25 cellular contexts compared by ENCODE assay signal in the genomic region with DNA sequence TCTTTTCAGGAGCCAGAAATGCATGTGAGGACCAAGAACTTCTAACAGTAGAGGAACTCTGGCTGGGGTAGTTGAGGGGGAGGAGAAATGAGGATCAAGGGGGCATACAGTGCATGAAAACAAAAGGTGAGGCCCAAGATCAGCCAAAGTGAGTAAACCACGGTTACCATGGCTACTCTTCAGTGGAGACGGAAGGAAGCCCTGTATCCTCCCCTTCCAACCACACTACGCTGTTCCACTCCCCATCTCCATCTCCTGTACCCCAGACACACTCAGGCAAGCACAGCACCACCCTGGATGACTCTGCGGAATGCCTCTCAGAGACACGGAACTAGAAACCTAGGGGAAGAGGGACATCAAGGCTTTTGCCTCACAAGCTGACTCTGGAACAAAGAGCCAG.
DNase-seq lines count a peak whose midpoint lies in the region; ATAC-seq, FAIRE-seq and TF ChIP-seq lines count a peak whose summit lies in the region.
"Had no signal": no experiment of that assay in that cellular context is flagged by ENCODE, and none has a peak within 500 bp of the region (broad histone marks: within the 10 kb centered on the region; RNA-seq: fewer than 3 reads in every experiment).

No MANE protein-coding gene starts in this region.

- H3K4me1 Mint-ChIP-seq in activated naive CD4-positive, alpha-beta T cell treated with anti-CD3 and anti-CD28 coated beads, Interleukin-2, amount 10 ng/mL, durations not matched to agents 7 days and 5 days: peaks cover 5% of the 10 kb centered on the region
- H3K4me1 Mint-ChIP-seq in HFFc6 (ENCODE audit: low read depth): peaks cover 6% of the 10 kb centered on the region; the same call in 1 of the 2 replicates

- no peaks in the 10 kb centered on the region for H3K36me3 Mint-ChIP-seq in activated naive CD4-positive, alpha-beta T cell treated with anti-CD3 and anti-CD28 coated beads, Interleukin-2, amount 10 ng/mL, durations not matched to agents 7 days and 5 days
- H3K36me3 Mint-ChIP-seq in HFFc6 (ENCODE audit: low read depth): no peaks in the 10 kb centered on the region
- H3K36me3 Mint-ChIP-seq: CD14-positive monocyte had no signal

- H3K23ac ChIP-seq in H1 (ENCODE audit: insufficient read length): no peak overlapping the region
- no peak overlapping the region for H3K23ac ChIP-seq in trophoblast cell (ENCODE audit: low read length)

- H2BK5ac ChIP-seq in H1 (ENCODE audit: low read depth, low read length): peak overlapping the region; percentile 1; the same call in 1 of the 2 replicates
- H2BK5ac ChIP-seq in trophoblast cell (ENCODE audit: low read depth, low read length, poor library complexity): no peak overlapping the region

- no peak overlapping the region for H2AFZ ChIP-seq in H1 (ENCODE audit: low read length)
- no peak overlapping the region for H2AFZ ChIP-seq in trophoblast cell (ENCODE audit: insufficient read depth, low read length, poor library complexity)

- H2BK12ac ChIP-seq in H1 (ENCODE audit: low read depth, low read length) (no peak overlapping the region), trophoblast cell (ENCODE audit: low read length) (peak overlapping the region; percentile 96)

- no peaks in the 10 kb centered on the region for H4K20me1 ChIP-seq in H1 (replicated peaks in 1 of 2; ENCODE audit: control insufficient read depth in 1 of 2, insufficient read depth in 2 of 2, low read length in 2 of 2)

- peaks cover 5 to 25% (median 20%) of the 10 kb centered on the region in 4 experiments for H3K4me1 ChIP-seq in H1 (replicated peaks in 1 of 4; ENCODE audit: control insufficient read depth in 3 of 4, insufficient read depth in 4 of 4, low read length in 3 of 4)
- peaks cover 11 to 31% of the 10 kb centered on the region in 2 experiments for H3K4me1 ChIP-seq in trophoblast cell (ENCODE audit: control insufficient read depth in 1 of 2, insufficient read depth in 2 of 2, low read length in 2 of 2)

- H3K79me1 ChIP-seq in H1 (ENCODE audit: low read depth, low read length) (no peaks in the 10 kb centered on the region), trophoblast cell (ENCODE audit: low read length) (peaks cover 37% of the 10 kb centered on the region)

- H3K27ac Mint-ChIP-seq in activated naive CD4-positive, alpha-beta T cell treated with anti-CD3 and anti-CD28 coated beads, Interleukin-2, amount 10 ng/mL, durations not matched to agents 7 days and 5 days: peak overlapping the region; percentile 22
- H3K27ac Mint-ChIP-seq in HFFc6: no peak overlapping the region
- H3K27ac Mint-ChIP-seq: CD14-positive monocyte had no signal

- no peak for TF ChIP-seq POLR2A in H1 (IDR thresholded peaks at IDR 0.05; ENCODE audit: control extremely low read depth in 1 of 2, low read depth in 2 of 2, low read length in 2 of 2)

- H3K36me3 ChIP-seq in H1 (ENCODE audit: control insufficient read depth in 2 of 4, insufficient read depth in 4 of 4, low read length in 3 of 4) (0 out of 8 replicates have a peak, but pooled peaks cover 0 to under 1% (median 0%) of the 10 kb centered on the region in 4 experiments), trophoblast cell (ENCODE audit: control insufficient read depth in 1 of 2, insufficient read depth in 2 of 2, low read length in 2 of 2) (no peaks in the 10 kb centered on the region)
- H3K36me3 ChIP-seq: HAP-1, SJCRH30 had no signal

- H3K9me3 Mint-ChIP-seq in activated naive CD4-positive, alpha-beta T cell treated with anti-CD3 and anti-CD28 coated beads, Interleukin-2, amount 10 ng/mL, durations not matched to agents 7 days and 5 days: no peaks in the 10 kb centered on the region
- H3K9me3 Mint-ChIP-seq in HFFc6: no peaks in the 10 kb centered on the region

- H4K91ac ChIP-seq in H1 (replicated peaks; ENCODE audit: insufficient read length, low read length) (no peak overlapping the region), trophoblast cell (ENCODE audit: low read depth, low read length) (peak overlapping the region; percentile 29)

- POLR2A ChIA-PET in H1 (lab: Charles Lee; ENCODE audit: partially characterized antibody): no interaction called here

- no peak overlapping the region for H3K4me3 Mint-ChIP-seq in activated naive CD4-positive, alpha-beta T cell treated with anti-CD3 and anti-CD28 coated beads, Interleukin-2, amount 10 ng/mL, durations not matched to agents 7 days and 5 days
- H3K4me3 Mint-ChIP-seq in HFFc6: no peak overlapping the region
- H3K4me3 Mint-ChIP-seq: CD14-positive monocyte had no signal

- H2BK120ac ChIP-seq in H1 (replicated peaks; ENCODE audit: low read depth, low read length): peak overlapping the region; percentile 8
- H2BK120ac ChIP-seq in trophoblast cell (ENCODE audit: insufficient read depth, low read length, poor library complexity): no peak overlapping the region

- no peak for TF ChIP-seq EP300 in H1 (IDR thresholded peaks at IDR 0.05; ENCODE audit: borderline replicate concordance in 1 of 2, low read depth in 2 of 2, low read length in 2 of 2)

- no peak overlapping the region for H3K9ac ChIP-seq in H1 (replicated peaks in 1 of 4; ENCODE audit: extremely low read depth in 1 of 4, low read depth in 3 of 4, low read length in 3 of 4)
- no peak overlapping the region for H3K9ac ChIP-seq in trophoblast cell (ENCODE audit: low read length)

- H4K12ac ChIP-seq in trophoblast cell (ENCODE audit: low read depth, low read length): no peak overlapping the region

- H3K27ac ChIP-seq in H1 (ENCODE audit: low read depth, low read length): no peak overlapping the region
- no peak overlapping the region for H3K27ac ChIP-seq in trophoblast cell (ENCODE audit: low read depth, low read length)
- H3K27ac ChIP-seq: SJCRH30 had no signal

- TF ChIP-seq RAD21 in H1 (IDR thresholded peaks at IDR 0.05 in 1 of 2, conservative IDR thresholded peaks at IDR 0.05 in 1 of 2; ENCODE audit: low read depth in 2 of 2, low read length in 2 of 2): no peak

- ATAC-seq in GM21717 (IDR thresholded peaks at IDR 0.05; ENCODE audit: unreplicated experiment): no peak
- ATAC-seq: Panc1 had no signal

- H3K79me2 ChIP-seq in H1 (ENCODE audit: control insufficient read depth in 1 of 2, insufficient read depth in 2 of 2, low read length in 2 of 2): peaks cover 0 to 16% of the 10 kb centered on the region in 2 experiments; a peak in 2 of 4 replicates
- peaks cover 16% of the 10 kb centered on the region for H3K79me2 ChIP-seq in trophoblast cell (ENCODE audit: control insufficient read depth, insufficient read depth, low read length, poor library complexity)

- 0 out of 2 replicates have a peak overlapping the region, but pooled peaks have one; percentile 55 for H2AK5ac ChIP-seq in H1 (ENCODE audit: low read depth, low read length)
- peak overlapping the region; percentile 70 for H2AK5ac ChIP-seq in trophoblast cell (ENCODE audit: low read length)

- H4K5ac ChIP-seq in H1 (ENCODE audit: insufficient read length, low read depth, low read length): no peak overlapping the region

- no peak overlapping the region for H3K4ac ChIP-seq in H1 (replicated peaks; ENCODE audit: insufficient read length, low read depth, low read length)
- H3K4ac ChIP-seq in trophoblast cell (ENCODE audit: low read depth, low read length): no peak overlapping the region

- no peak overlapping the region for H3K18ac ChIP-seq in H1 (ENCODE audit: extremely low read depth, low read length)
- H3K18ac ChIP-seq in trophoblast cell (ENCODE audit: low read length): peak overlapping the region; percentile 64

- H3K56ac ChIP-seq in H1 (replicated peaks; ENCODE audit: insufficient read length, low read depth, low read length): no peak overlapping the region

- no peak overlapping the region for H3K4me3 ChIP-seq in Jurkat, Clone E6-1 (ENCODE audit: low read length)
- H3K4me3 ChIP-seq in H1 (ENCODE audit: extremely low read depth in 1 of 4, insufficient read depth in 2 of 4, low read depth in 3 of 4, low read length in 4 of 4) (no peak overlapping the region), trophoblast cell (ENCODE audit: low read depth, low read length) (no peak overlapping the region)
- H3K4me3 ChIP-seq: HAP-1, SJCRH30 had no signal

- H3K23me2 ChIP-seq in H1 (ENCODE audit: low read depth, low read length): no peaks in the 10 kb centered on the region; the same call in 1 of the 2 replicates

- H3K9me3 ChIP-seq in H1 (ENCODE audit: insufficient read depth in 2 of 2, low read depth in 1 of 2, low read length in 1 of 2): no peaks in the 10 kb centered on the region
- H3K9me3 ChIP-seq in trophoblast cell (ENCODE audit: insufficient read depth, low read depth, low read length): no peaks in the 10 kb centered on the region
- H3K9me3 ChIP-seq: HAP-1, SJCRH30 had no signal

- H2BK20ac ChIP-seq in H1 (ENCODE audit: low read length): peak overlapping the region; percentile 2; the same call in 1 of the 2 replicates

- H4K8ac ChIP-seq in H1 (ENCODE audit: extremely low read depth, insufficient read depth, low read length) (no peak overlapping the region), trophoblast cell (ENCODE audit: low read depth, low read length) (no peak overlapping the region)

- H3K27me3 ChIP-seq in H1 (replicated peaks in 1 of 4; ENCODE audit: control insufficient read depth in 3 of 4, extremely low read depth in 1 of 4, insufficient read depth in 3 of 4, low read length in 3 of 4): no peaks in the 10 kb centered on the region
- H3K27me3 ChIP-seq in trophoblast cell (ENCODE audit: insufficient read depth, low read length): no peaks in the 10 kb centered on the region
- H3K27me3 ChIP-seq: SJCRH30 had no signal

- CTCF ChIA-PET in activated naive CD4-positive, alpha-beta T cell treated with anti-CD3 and anti-CD28 coated beads, Interleukin-2, amount 10 ng/mL, durations not matched to agents 7 days and 5 days (lab: Charles Lee): no interaction called here
- CTCF ChIA-PET in H1 (lab: Charles Lee; ENCODE audit: partially characterized antibody): interaction anchor here (1.7 to 2.0 kb wide), 4 partner anchors 9 to 223 kb away, joined by 5 to 6 read pairs (median 5); no protein-coding TSS in a partner anchor

- FAIRE-seq in H1 (lab: Jason Lieb, UNC): no peak
- FAIRE-seq: D721Med had no signal

- 94% methylated on average over 5 of the region's 5 CpGs; no CpG with 5 or more reads in 1 of the 2 experiments for WGBS in H1 (ENCODE audit: extremely low coverage in 1 of 2, insufficient coverage in 1 of 2, insufficient read length in 1 of 2, insufficient replicate concordance in 2 of 2, low coverage in 1 of 2, low lambda C conversion rate in 2 of 2, missing lambda C conversion rate in 1 of 2), 2 experiments
- WGBS in trophoblast cell (ENCODE audit: extremely low coverage, insufficient coverage, insufficient read length): no CpG with 5 or more reads among the region's 5 CpGs

- H3K27me3 Mint-ChIP-seq in activated naive CD4-positive, alpha-beta T cell treated with anti-CD3 and anti-CD28 coated beads, Interleukin-2, amount 10 ng/mL, durations not matched to agents 7 days and 5 days: peaks cover 50% of the 10 kb centered on the region
- H3K27me3 Mint-ChIP-seq in HFFc6 (ENCODE audit: insufficient read depth): peaks cover 8% of the 10 kb centered on the region

- H3K14ac ChIP-seq in H1 (ENCODE audit: insufficient read length): no peak overlapping the region
- H3K14ac ChIP-seq in trophoblast cell (ENCODE audit: low read length): peak overlapping the region; percentile 24

- peak; percentile 22 for DNase-seq in activated naive CD4-positive, alpha-beta T cell treated with anti-CD3 and anti-CD28 coated beads, Interleukin-2, amount 10 ng/mL, durations not matched to agents 7 days and 5 days
- DNase-seq in activated naive CD4-positive, alpha-beta T cell (lab: John Stamatoyannopoulos, UW): no peak
- DNase-seq in Jurkat, Clone E6-1 (ENCODE audit: low read depth, low spot score): peak; percentile 61
- DNase-seq in H1 (ENCODE audit: low read depth in 1 of 2, low spot score in 2 of 2): no peak
- no peak for DNase-seq in trophoblast cell
- no peak for DNase-seq in NCI-H1694 treated with DMSO at 0.1 percent for 48 hours (lab: John Stamatoyannopoulos, UW)
- no peak for DNase-seq in HFFc6
- DNase-seq: AML-193; DMS53; EL; KBM-7; NCI-H1092; NCI-H1436 treated with DMSO at 0.1 percent for 48 hours; NCI-H2029; NCI-H2171; NCI-H345; NCI-H524; NCI-H774; NK-92 treated with Interleukin-12 subunit alpha and Interleukin-12 subunit beta, amount 100 ng/mL, for 24 hours; SJCRH30 had no signal

- 0 out of 2 replicates have a peak overlapping the region, but pooled peaks have one; percentile 10 for H2BK15ac ChIP-seq in H1 (ENCODE audit: low read length)

- TF ChIP-seq CTCF in H1 (IDR thresholded peaks at IDR 0.05; ENCODE audit: control extremely low read depth in 1 of 3, insufficient read depth in 1 of 3, low read depth in 1 of 3, low read length in 3 of 3) (no peak), HFFc6 (IDR thresholded peaks at IDR 0.05) (no peak)

- no peak overlapping the region for H3K4me2 ChIP-seq in H1 (ENCODE audit: insufficient read depth in 1 of 2, low read depth in 2 of 2, low read length in 2 of 2)
- H3K4me2 ChIP-seq in trophoblast cell (ENCODE audit: low read length): no peak overlapping the region

Comparison
In these comparisons a context has a peak if more than half of its experiments do, and no peak if none do; other contexts are left out.
1. DNase-seq: peak in activated naive CD4-positive, alpha-beta T cell treated with anti-CD3 and anti-CD28 coated beads, Interleukin-2, amount 10 ng/mL, durations not matched to agents 7 days and 5 days (single experiment) and Jurkat, Clone E6-1 (single experiment); none in activated naive CD4-positive, alpha-beta T cell (0 of 4), H1 (0 of 2), trophoblast cell (0 of 2), NCI-H1694 treated with DMSO at 0.1 percent for 48 hours (single experiment) and HFFc6 (single experiment).